ENCODE assay signal across 9 cellular contexts in genomic region chr1:31423418-31423947, GRCh38. TPM values are rescaled to one million over a fixed set of nuclear protein-coding genes. Genes with fewer than 3 reads are reported as not detected.
DNase-seq lines count a peak whose midpoint lies in the region; ATAC-seq and TF ChIP-seq lines count a peak whose summit lies in the region.
"Had no signal": no experiment of that assay in that cellular context is flagged by ENCODE, and none has a peak within 500 bp of the region (broad histone marks: within the 10 kb centered on the region; RNA-seq: fewer than 3 reads in every experiment).

No MANE protein-coding gene starts in this region.

- no peaks in the 10 kb centered on the region for H3F3A ChIP-seq in Loucy (ENCODE audit: low read depth)

- H3K4me1 ChIP-seq in Loucy (ENCODE audit: insufficient read depth, low read length, poor library complexity, severe bottlenecking) (peaks cover 11% of the 10 kb centered on the region), spleen (peaks cover 0 to 21% (median 15%) of the 10 kb centered on the region in 6 donors)

- peak overlapping the region; percentile 71 for H3K4me2 ChIP-seq in Loucy (ENCODE audit: low read depth, low read length, poor library complexity, severe bottlenecking)

- H3K79me2 ChIP-seq in Loucy (ENCODE audit: insufficient read depth, low read length): no peaks in the 10 kb centered on the region

- H3K36me3 ChIP-seq in Loucy (ENCODE audit: insufficient read depth, low read length) (no peaks in the 10 kb centered on the region), spleen (no peaks in the 10 kb centered on the region)

- peak; percentile 8 for DNase-seq in NCI-H748 (lab: John Stamatoyannopoulos, UW; ENCODE audit: unreplicated experiment)
- no peak for DNase-seq in NCI-H748 treated with DMSO at 0.1 percent for 48 hours (lab: John Stamatoyannopoulos, UW)
- DNase-seq in spleen: peak; percentile 93
- no peak for DNase-seq in iPS-NIHi11 (ENCODE audit: low spot score)
- DNase-seq in activated gamma-delta T cell (lab: John Stamatoyannopoulos, UW): no peak
- DNase-seq in ureter (ENCODE audit: low spot score): no peak

- whole genome bisulfite sequencing in spleen, 5 donors: 30 to 55% (median 41%) methylated on average over 7 to 23 of the region's 23 CpGs

- peak overlapping the region; percentile 19 for H3K9ac ChIP-seq in Loucy (ENCODE audit: low read depth, low read length, poor library complexity, severe bottlenecking)

- no peak for TF ChIP-seq POLR2A in spleen (IDR thresholded peaks at IDR 0.05)

- peak overlapping the region; percentile 66; the same call in 1 of the 2 replicates for H2AFZ ChIP-seq in Loucy (ENCODE audit: low read length)

- intact Hi-C loops in spleen (cut with DNase I; ENCODE audit: low total_unique reads): loop anchor here (5.0 kb wide), 1 partner anchor 241 kb away; no protein-coding TSS in a partner anchor

- H3K4me3 ChIP-seq in Loucy (ENCODE audit: low read length, poor library complexity, severe bottlenecking): peak overlapping the region; percentile 59
- H3K4me3 ChIP-seq in spleen: peak overlapping the region in 1 of 8 donors; percentile 35
- H3K4me3 ChIP-seq: K562 had no signal

- no peaks in the 10 kb centered on the region for H4K20me1 ChIP-seq in Loucy (ENCODE audit: insufficient read depth, low read length, poor library complexity, severe bottlenecking)

- H3K9me2 ChIP-seq in Loucy (replicated peaks; ENCODE audit: low read depth, low read length): no peaks in the 10 kb centered on the region

- ATAC-seq in HG02759 (IDR thresholded peaks at IDR 0.05; ENCODE audit: unreplicated experiment): peak; percentile 86

- TF ChIP-seq CTCF in Loucy (conservative IDR thresholded peaks at IDR 0.05; ENCODE audit: low read length): no peak
- TF ChIP-seq CTCF in spleen (IDR thresholded peaks at IDR 0.05 in 8 of 11, conservative IDR thresholded peaks at IDR 0.05 in 3 of 11): no peak

- H3K27me3 ChIP-seq in Loucy (ENCODE audit: insufficient read depth, low read length, poor library complexity, severe bottlenecking) (no peaks in the 10 kb centered on the region), spleen (replicated peaks in 1 of 7) (peaks cover 0 to 21% (median 0%) of the 10 kb centered on the region in 7 donors)

- H3K9me3 ChIP-seq in Loucy (ENCODE audit: insufficient read depth, low read depth, low read length) (no peaks in the 10 kb centered on the region), spleen (no peaks in the 10 kb centered on the region)

- H3K27ac ChIP-seq in spleen: peak overlapping the region in 1 of 8 donors; percentile 62

RNA-seq across cellular contexts. Expression of gene SERINC2, which starts 10.5 kb away (rescaled TPM):
- total RNA-seq in spleen: 1 to 10 TPM; 1.4 to 8.7 (median 2.8) TPM
- polyA plus RNA-seq in spleen: 1 to 10 TPM; 1.3 to 4.1 (median 2.4) TPM
- 237 TPM for total RNA-seq in ureter

RNA-seq across cellular contexts. Expression of gene FABP3, which starts 50.6 kb away (rescaled TPM):
- 10 to 100 TPM in 6 of 7 donors, 1 to 10 TPM in 1; 4.1 to 57.1 (median 24.7) TPM for total RNA-seq in spleen
- polyA plus RNA-seq in spleen: 10 to 100 TPM; 14.2 to 50.0 (median 22.2) TPM
- 15.9 TPM for total RNA-seq in ureter
- total RNA-seq: K562 had no signal

Comparison
In these comparisons a context has a peak if more than half of its experiments do, and no peak if none do; other contexts are left out.
1. DNase-seq: peak in NCI-H748 (single experiment) and spleen (single experiment); none in NCI-H748 treated with DMSO at 0.1 percent for 48 hours (single experiment), iPS-NIHi11 (single experiment), activated gamma-delta T cell (single experiment) and ureter (single experiment).
2. RNA of gene SERINC2, which starts 10.5 kb away (total RNA-seq): 237 TPM in ureter (single experiment); 1.4 to 8.7 TPM in spleen; every median in the first group is over 10 times any median in the second.